ENCODE assay signal across 2 cellular contexts in the genomic region with DNA sequence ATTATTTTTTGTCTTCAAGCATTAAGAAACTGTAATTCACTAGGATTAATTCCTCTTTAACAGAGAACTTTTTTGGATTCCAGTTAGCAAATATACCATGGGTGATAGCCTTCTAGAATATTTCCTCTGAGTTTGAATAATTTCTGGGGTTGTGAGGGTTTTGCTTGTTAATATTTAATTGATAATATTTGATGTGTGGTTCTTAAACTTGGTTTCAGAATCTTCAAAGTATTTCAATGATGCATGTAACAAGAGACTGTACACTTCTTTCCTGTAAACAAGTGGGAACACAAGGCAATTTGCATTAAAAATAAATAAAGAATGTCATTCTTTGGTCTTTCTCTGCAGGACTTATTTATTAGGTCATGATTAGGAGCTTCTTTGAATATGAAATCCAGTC.
TF ChIP-seq lines count a peak whose summit lies in the region.

No MANE protein-coding gene starts in this region.

TF ChIP-seq in H1, 55 proteins besides CTCF, POLR2A, EP300 and RAD21 (continued from another document):
- TF ChIP-seq, protein P1, sequence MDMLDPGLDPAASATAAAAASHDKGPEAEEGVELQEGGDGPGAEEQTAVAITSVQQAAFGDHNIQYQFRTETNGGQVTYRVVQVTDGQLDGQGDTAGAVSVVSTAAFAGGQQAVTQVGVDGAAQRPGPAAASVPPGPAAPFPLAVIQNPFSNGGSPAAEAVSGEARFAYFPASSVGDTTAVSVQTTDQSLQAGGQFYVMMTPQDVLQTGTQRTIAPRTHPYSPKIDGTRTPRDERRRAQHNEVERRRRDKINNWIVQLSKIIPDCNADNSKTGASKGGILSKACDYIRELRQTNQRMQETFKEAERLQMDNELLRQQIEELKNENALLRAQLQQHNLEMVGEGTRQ (IDR thresholded peaks at IDR 0.05; ENCODE audit: low read length) = no peak
- TF ChIP-seq CHD2 (IDR thresholded peaks at IDR 0.05; ENCODE audit: low read length) (no peak), ATF2 (IDR thresholded peaks at IDR 0.05; ENCODE audit: low read length) (no peak), NANOG (IDR thresholded peaks at IDR 0.05; ENCODE audit: insufficient read depth, low read depth, low read length, poor library complexity, severe bottlenecking) (no peak), GTF2F1 (IDR thresholded peaks at IDR 0.05; ENCODE audit: borderline replicate concordance, low read depth, low read length) (no peak), SIRT6 (IDR thresholded peaks at IDR 0.05; ENCODE audit: low read length) (no peak)

TF ChIP-seq in HEK293T, 16 proteins besides CTCF, POLR2A, EP300 and RAD21 (continued from another document):
- TF ChIP-seq, protein P2, sequence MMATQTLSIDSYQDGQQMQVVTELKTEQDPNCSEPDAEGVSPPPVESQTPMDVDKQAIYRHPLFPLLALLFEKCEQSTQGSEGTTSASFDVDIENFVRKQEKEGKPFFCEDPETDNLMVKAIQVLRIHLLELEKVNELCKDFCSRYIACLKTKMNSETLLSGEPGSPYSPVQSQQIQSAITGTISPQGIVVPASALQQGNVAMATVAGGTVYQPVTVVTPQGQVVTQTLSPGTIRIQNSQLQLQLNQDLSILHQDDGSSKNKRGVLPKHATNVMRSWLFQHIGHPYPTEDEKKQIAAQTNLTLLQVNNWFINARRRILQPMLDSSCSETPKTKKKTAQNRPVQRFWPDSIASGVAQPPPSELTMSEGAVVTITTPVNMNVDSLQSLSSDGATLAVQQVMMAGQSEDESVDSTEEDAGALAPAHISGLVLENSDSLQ (IDR thresholded peaks at IDR 0.05) = no peak
- TF ChIP-seq ZNF384 (IDR thresholded peaks at IDR 0.05) (no peak), HDGF (IDR thresholded peaks at IDR 0.05; ENCODE audit: borderline replicate concordance) (no peak)
